In the genomic region with DNA sequence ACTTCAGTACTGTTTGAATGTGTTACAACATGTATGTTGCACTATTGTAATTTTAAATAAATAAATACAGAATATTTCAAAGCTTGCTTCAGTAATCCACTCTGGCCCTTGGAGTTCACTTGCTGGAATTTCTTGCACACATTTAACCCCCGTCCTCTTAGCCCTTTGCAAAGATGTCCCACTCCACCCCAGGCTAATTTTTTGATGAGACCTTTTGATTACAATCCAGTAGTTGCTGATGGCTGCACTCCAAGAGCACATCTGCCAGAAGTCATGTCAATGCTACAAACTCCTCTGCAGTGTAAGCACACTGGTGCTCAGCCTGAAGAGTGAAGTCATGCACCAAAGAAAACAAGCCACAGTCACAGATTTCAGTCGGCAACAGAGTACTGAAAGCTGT, we compare ENCODE assay signal across 14 cellular contexts. TPM values are rescaled to one million over a fixed set of nuclear protein-coding genes. Genes with fewer than 3 reads are reported as not detected.
"Had no signal": no experiment of that assay in that cellular context is flagged by ENCODE, and none has a peak within 500 bp of the region (broad histone marks: within the 10 kb centered on the region; RNA-seq: fewer than 3 reads in every experiment).

No MANE protein-coding gene starts in this region.

- DNase-seq: activated CD4-positive, alpha-beta memory T cell treated with anti-CD3 and anti-CD28 coated beads for 36 hours; activated CD4-positive, alpha-beta T cell treated with anti-CD3 and anti-CD28 coated beads for 1 hour; activated gamma-delta T cell treated with Interleukin-2 at 50 U/mL for 16 hours; activated naive CD8-positive, alpha-beta T cell treated with anti-CD3 and anti-CD28 coated beads, Interleukin-2, amount 10 ng/mL, durations not matched to agents 7 days and 5 days; activated T-cell treated with anti-CD3 and anti-CD28 coated beads, Interleukin-2, amount 50 U/mL, for 72 hours; aorta; mucosa of descending colon; naive thymus-derived CD8-positive, alpha-beta T cell; right lobe of liver; tibial artery; uterus had no signal

- H3K27ac Mint-ChIP-seq: activated CD4-positive, alpha-beta memory T cell treated with anti-CD3 and anti-CD28 coated beads for 36 hours; activated naive CD8-positive, alpha-beta T cell treated with anti-CD3 and anti-CD28 coated beads, Interleukin-2, amount 10 ng/mL, durations not matched to agents 7 days and 5 days; activated T-cell treated with anti-CD3 and anti-CD28 coated beads, Interleukin-2, amount 50 U/mL, for 72 hours; stimulated activated effector memory CD8-positive, alpha-beta T cell treated with anti-CD3 and anti-CD28 coated beads, Interleukin-12 subunit alpha, Interleukin-12 subunit beta, amount 100 ng/mL, for 72 hours; T-helper 2 cell treated with Interferon-gamma antibody and Interleukin-4, amounts not matched to agents 5 μg/mL and 100 μg/mL, for 36 hours had no signal

- H3K36me3 Mint-ChIP-seq: activated CD4-positive, alpha-beta memory T cell treated with anti-CD3 and anti-CD28 coated beads for 36 hours; activated naive CD8-positive, alpha-beta T cell treated with anti-CD3 and anti-CD28 coated beads, Interleukin-2, amount 10 ng/mL, durations not matched to agents 7 days and 5 days; naive thymus-derived CD8-positive, alpha-beta T cell had no signal

- H3K9me3 Mint-ChIP-seq: activated CD4-positive, alpha-beta memory T cell treated with anti-CD3 and anti-CD28 coated beads for 36 hours; activated naive CD8-positive, alpha-beta T cell treated with anti-CD3 and anti-CD28 coated beads, Interleukin-2, amount 10 ng/mL, durations not matched to agents 7 days and 5 days; activated T-cell treated with anti-CD3 and anti-CD28 coated beads, Interleukin-2, amount 50 U/mL, for 72 hours; naive thymus-derived CD8-positive, alpha-beta T cell; stimulated activated effector memory CD8-positive, alpha-beta T cell treated with anti-CD3 and anti-CD28 coated beads, Interleukin-12 subunit alpha, Interleukin-12 subunit beta, amount 100 ng/mL, for 72 hours; T-helper 2 cell treated with Interferon-gamma antibody and Interleukin-4, amounts not matched to agents 5 μg/mL and 100 μg/mL, for 36 hours had no signal

- H3K27ac ChIP-seq: prostate gland, right lobe of liver, tibial artery, uterus had no signal

- ATAC-seq: activated T-cell treated with anti-CD3 and anti-CD28 coated beads, Interleukin-2, amount 50 U/mL, for 72 hours; naive thymus-derived CD8-positive, alpha-beta T cell; stimulated activated effector memory CD8-positive, alpha-beta T cell treated with anti-CD3 and anti-CD28 coated beads, Interleukin-12 subunit alpha, Interleukin-12 subunit beta, amount 100 ng/mL, for 72 hours had no signal

RNA-seq across cellular contexts. Expression of a gene that starts 35.2 kb away (rescaled TPM):
- total RNA-seq: activated CD4-positive, alpha-beta memory T cell treated with anti-CD3 and anti-CD28 coated beads for 36 hours; activated naive CD8-positive, alpha-beta T cell treated with anti-CD3 and anti-CD28 coated beads, Interleukin-2, amount 10 ng/mL, durations not matched to agents 7 days and 5 days; activated T-cell treated with anti-CD3 and anti-CD28 coated beads, Interleukin-2, amount 50 U/mL, for 72 hours; aorta; naive thymus-derived CD8-positive, alpha-beta T cell; prostate gland; right lobe of liver had no signal
